ENCODE assay signal across 15 cellular contexts in genomic region chr3:64174328-64174727, GRCh38. TPM values are rescaled to one million over a fixed set of nuclear protein-coding genes. Genes with fewer than 3 reads are reported as not detected.
"Had no signal": no experiment of that assay in that cellular context is flagged by ENCODE, and none has a peak within 500 bp of the region (broad histone marks: within the 10 kb centered on the region; RNA-seq: fewer than 3 reads in every experiment).

No MANE protein-coding gene starts in this region.

- ATAC-seq: left lobe of liver; psoas muscle; stimulated activated naive CD8-positive, alpha-beta T cell treated with anti-CD3 and anti-CD28 coated beads, Interleukin-15, Interleukin-2, amounts not matched to agents 100 U/mL and 50 U/mL, for 24 hours; T-helper 17 cell had no signal

- H3K4me1 Mint-ChIP-seq: activated B cell treated with CpG ODN at 0.5 μM for 24 hours; activated CD4-positive, alpha-beta T cell treated with anti-CD3 and anti-CD28 coated beads, Interleukin-2, amount 10 ng/mL, durations not matched to agents 24 days and 14 days; T-helper 17 cell had no signal

- H3K4me1 ChIP-seq: psoas muscle had no signal

- H3K9me3 ChIP-seq: psoas muscle, sigmoid colon had no signal

- DNase-seq: activated B cell treated with CpG ODN at 0.5 μM for 24 hours; activated CD4-positive, alpha-beta T cell treated with anti-CD3 and anti-CD28 coated beads, Interleukin-2, amount 10 ng/mL, durations not matched to agents 24 days and 14 days; activated naive CD4-positive, alpha-beta T cell treated with anti-CD3 and anti-CD28 coated beads for 36 hours; central memory CD4-positive, alpha-beta T cell; cortex of kidney; effector memory CD4-positive, alpha-beta T cell; erythroblast; psoas muscle; sigmoid colon; stimulated activated CD4-positive, alpha-beta T cell treated with anti-CD3 and anti-CD28 coated beads, Interleukin-2, amount 100 ng/mL, for 48 hours; stimulated activated CD8-positive, alpha-beta memory T cell treated with anti-CD3 and anti-CD28 coated beads, Interleukin-4, amount 100 ng/mL, for 48 hours; stimulated activated naive CD8-positive, alpha-beta T cell treated with anti-CD3 and anti-CD28 coated beads, Interleukin-15, Interleukin-2, amounts not matched to agents 100 U/mL and 50 U/mL, for 24 hours; T-helper 17 cell had no signal

- H3K9me3 Mint-ChIP-seq: activated B cell treated with CpG ODN at 0.5 μM for 24 hours; activated CD4-positive, alpha-beta T cell treated with anti-CD3 and anti-CD28 coated beads, Interleukin-2, amount 10 ng/mL, durations not matched to agents 24 days and 14 days; activated naive CD4-positive, alpha-beta T cell treated with anti-CD3 and anti-CD28 coated beads for 36 hours; activated T-helper 1 cell treated with anti-CD3 and anti-CD28 coated beads, Interleukin-12 subunit alpha, Interleukin-12 subunit beta, Interleukin-2, Interleukin-4 antibody, amounts not matched to agents 30 ng/mL and 10 ng/mL and 1 ng/mL, durations not matched to agents 14 hours and 24 hours and 36 hours had no signal

- H3K4me3 ChIP-seq: psoas muscle, sigmoid colon had no signal

- H3K27me3 Mint-ChIP-seq: activated B cell treated with CpG ODN at 0.5 μM for 24 hours had no signal

- H3K36me3 ChIP-seq: sigmoid colon had no signal

- H3K4me3 Mint-ChIP-seq: activated B cell treated with CpG ODN at 0.5 μM for 24 hours; activated CD4-positive, alpha-beta T cell treated with anti-CD3 and anti-CD28 coated beads, Interleukin-2, amount 10 ng/mL, durations not matched to agents 24 days and 14 days; activated naive CD4-positive, alpha-beta T cell treated with anti-CD3 and anti-CD28 coated beads for 36 hours; activated T-helper 1 cell treated with anti-CD3 and anti-CD28 coated beads, Interleukin-12 subunit alpha, Interleukin-12 subunit beta, Interleukin-2, Interleukin-4 antibody, amounts not matched to agents 30 ng/mL and 10 ng/mL and 1 ng/mL, durations not matched to agents 14 hours and 24 hours and 36 hours; T-helper 17 cell had no signal

- H3K27ac Mint-ChIP-seq: activated B cell treated with CpG ODN at 0.5 μM for 24 hours; activated CD4-positive, alpha-beta T cell treated with anti-CD3 and anti-CD28 coated beads, Interleukin-2, amount 10 ng/mL, durations not matched to agents 24 days and 14 days; activated naive CD4-positive, alpha-beta T cell treated with anti-CD3 and anti-CD28 coated beads for 36 hours; activated T-helper 1 cell treated with anti-CD3 and anti-CD28 coated beads, Interleukin-12 subunit alpha, Interleukin-12 subunit beta, Interleukin-2, Interleukin-4 antibody, amounts not matched to agents 30 ng/mL and 10 ng/mL and 1 ng/mL, durations not matched to agents 14 hours and 24 hours and 36 hours; T-helper 17 cell had no signal

- H3K27me3 ChIP-seq: sigmoid colon had no signal

RNA-seq across cellular contexts. Expression of gene PRICKLE2, which starts 50.9 kb away (rescaled TPM):
- total RNA-seq: activated CD4-positive, alpha-beta T cell treated with anti-CD3 and anti-CD28 coated beads, Interleukin-2, amount 10 ng/mL, durations not matched to agents 24 days and 14 days; activated T-helper 1 cell treated with anti-CD3 and anti-CD28 coated beads, Interleukin-12 subunit alpha, Interleukin-12 subunit beta, Interleukin-2, Interleukin-4 antibody, amounts not matched to agents 30 ng/mL and 10 ng/mL and 1 ng/mL, durations not matched to agents 14 hours and 24 hours and 36 hours had no signal
